ENCODE assay signal across 10 cellular contexts in genomic region chr2:191611614-191612013, GRCh38.
A peak's percentile ranks its signal among the peaks of the same experiment; 100 is the strongest.
DNase-seq lines count a peak whose midpoint lies in the region; ATAC-seq, FAIRE-seq and TF ChIP-seq lines count a peak whose summit lies in the region.
"Had no signal": no experiment of that assay in that cellular context is flagged by ENCODE, and none has a peak within 500 bp of the region (broad histone marks: within the 10 kb centered on the region; RNA-seq: fewer than 3 reads in every experiment).

No MANE protein-coding gene starts in this region.

- TF ChIP-seq CTCF in coronary artery (IDR thresholded peaks at IDR 0.05): no peak

- peak; percentile 84 for FAIRE-seq in GM18507 (lab: Jason Lieb, UNC)

- no peak overlapping the region for H3K4me3 ChIP-seq in coronary artery

- peak; percentile 99 for ATAC-seq in GM21717 (IDR thresholded peaks at IDR 0.05; ENCODE audit: unreplicated experiment)
- ATAC-seq in HG03558 (IDR thresholded peaks at IDR 0.05; ENCODE audit: extremely low read depth, unreplicated experiment): peak; percentile 97

- peak; percentile 18 for DNase-seq in GM18507 (ENCODE audit: extremely low spot score, insufficient read length, low read depth)
- peak; percentile 17 for DNase-seq in inferior parietal cortex (ENCODE audit: extremely low spot score)
- no peak for DNase-seq in UCSD-AML1 (lab: John Stamatoyannopoulos, UW; ENCODE audit: unreplicated experiment)
- no peak for DNase-seq in coronary artery (ENCODE audit: low spot score)
- no peak for DNase-seq in stimulated activated CD4-positive, alpha-beta T cell treated with anti-CD3 and anti-CD28 coated beads, Interleukin-2, amount 100 ng/mL, for 24 hours
- no peak for DNase-seq in NCI-H82 treated with DMSO at 0.1 percent for 48 hours (lab: John Stamatoyannopoulos, UW; ENCODE audit: unreplicated experiment)
- DNase-seq: activated naive CD8-positive, alpha-beta T cell treated with anti-CD3 and anti-CD28 coated beads, Interleukin-2, amount 10 ng/mL, durations not matched to agents 7 days and 5 days; NCI-H226 had no signal

- H3K27ac ChIP-seq in coronary artery: no peak overlapping the region

Comparison
In these comparisons a context has a peak if more than half of its experiments do, and no peak if none do; other contexts are left out.
1. DNase-seq: peak in GM18507 (single experiment) and inferior parietal cortex (single experiment); none in UCSD-AML1 (single experiment), coronary artery (single experiment), stimulated activated CD4-positive, alpha-beta T cell treated with anti-CD3 and anti-CD28 coated beads, Interleukin-2, amount 100 ng/mL, for 24 hours (0 of 2) and NCI-H82 treated with DMSO at 0.1 percent for 48 hours (single experiment).